In genomic region chr7:36285276-36285675, GRCh38 we compare ENCODE assay signal across 17 cellular contexts.
DNase-seq lines count a peak whose midpoint lies in the region; ATAC-seq, FAIRE-seq and TF ChIP-seq lines count a peak whose summit lies in the region.
"Had no signal": no experiment of that assay in that cellular context is flagged by ENCODE, and none has a peak within 500 bp of the region (broad histone marks: within the 10 kb centered on the region; RNA-seq: fewer than 3 reads in every experiment).

No MANE protein-coding gene starts in this region.

- FAIRE-seq in HepG2 (lab: Jason Lieb, UNC) (no peak), GM12878 (lab: Jason Lieb, UNC) (no peak)

- H3K9me3 Mint-ChIP-seq in naive thymus-derived CD4-positive, alpha-beta T cell: no peaks in the 10 kb centered on the region
- no peaks in the 10 kb centered on the region for H3K9me3 Mint-ChIP-seq in activated CD4-positive, alpha-beta T cell treated with anti-CD3 and anti-CD28 coated beads, Interleukin-2, amount 10 ng/mL, durations not matched to agents 24 days and 14 days
- H3K9me3 Mint-ChIP-seq: CD8-positive, alpha-beta T cell; stimulated activated naive CD8-positive, alpha-beta T cell treated with anti-CD3 and anti-CD28 coated beads, Interleukin-15, Interleukin-2, amounts not matched to agents 100 ng/mL and 50 ng/mL, for 24 hours had no signal

- no peak overlapping the region for H3K4me2 ChIP-seq in HepG2 (ENCODE audit: low read depth, low read length)
- no peak overlapping the region for H3K4me2 ChIP-seq in GM12878 (ENCODE audit: control insufficient read depth, insufficient read depth)

- no peak overlapping the region for H3K27ac ChIP-seq in HepG2 (ENCODE audit: extremely low read length, insufficient read depth, low read length)
- H3K27ac ChIP-seq in right lobe of liver: no peak overlapping the region
- no peak overlapping the region for H3K27ac ChIP-seq in GM12878 (ENCODE audit: control insufficient read depth, insufficient read depth)
- no peak overlapping the region for H3K27ac ChIP-seq in naive thymus-derived CD4-positive, alpha-beta T cell (ENCODE audit: low read depth, low read length)
- H3K27ac ChIP-seq in testis: no peak overlapping the region
- H3K27ac ChIP-seq: SK-N-MC had no signal

- ATAC-seq in HepG2 (no peak), right lobe of liver (no peak), GM12878 (no peak), GM21526 (IDR thresholded peaks at IDR 0.05; ENCODE audit: low FRiP score, unreplicated experiment) (no peak)
- no peak for ATAC-seq in naive thymus-derived CD4-positive, alpha-beta T cell

- H3K4me3 Mint-ChIP-seq in naive thymus-derived CD4-positive, alpha-beta T cell: peak overlapping the region in 4 of 10 donors; percentile 9 to 94 (median 27)
- no peak overlapping the region for H3K4me3 Mint-ChIP-seq in activated CD4-positive, alpha-beta T cell treated with anti-CD3 and anti-CD28 coated beads, Interleukin-2, amount 10 ng/mL, durations not matched to agents 24 days and 14 days
- H3K4me3 Mint-ChIP-seq: CD8-positive, alpha-beta T cell; stimulated activated naive CD8-positive, alpha-beta T cell treated with anti-CD3 and anti-CD28 coated beads, Interleukin-15, Interleukin-2, amounts not matched to agents 100 ng/mL and 50 ng/mL, for 24 hours had no signal

- H3K36me3 ChIP-seq in HepG2 (replicated peaks in 1 of 2; ENCODE audit: control insufficient read depth in 1 of 2, insufficient read depth in 2 of 2, low read length in 2 of 2) (peaks cover 3 to 25% of the 10 kb centered on the region in 2 experiments; a peak in 4 of 5 replicates), right lobe of liver (no peaks in the 10 kb centered on the region), GM12878 (ENCODE audit: control insufficient read depth in 2 of 2, insufficient read depth in 2 of 2, low read length in 1 of 2) (no peaks in the 10 kb centered on the region), testis (ENCODE audit: low read depth, missing control alignments) (no peaks in the 10 kb centered on the region)
- no peaks in the 10 kb centered on the region for H3K36me3 ChIP-seq in naive thymus-derived CD4-positive, alpha-beta T cell (ENCODE audit: control insufficient read depth in 2 of 3, insufficient read depth in 3 of 3, low read length in 3 of 3)

- H3K4me1 Mint-ChIP-seq in naive thymus-derived CD4-positive, alpha-beta T cell: peaks cover 47 to 68% (median 62%) of the 10 kb centered on the region in 7 donors
- H3K4me1 Mint-ChIP-seq in activated CD4-positive, alpha-beta T cell treated with anti-CD3 and anti-CD28 coated beads, Interleukin-2, amount 10 ng/mL, durations not matched to agents 24 days and 14 days: peaks cover 50% of the 10 kb centered on the region

- in situ Hi-C loops in HepG2 (cut with HindIII; ENCODE audit: extremely low pct_ligation_motif_present, low pct_unique_long_range_greater_than_20kb) (no loop called here), GM12878 (cut with MboI) (no loop called here)

- H3K4me1 ChIP-seq in HepG2 (ENCODE audit: insufficient read depth, low read length) (peaks cover 82% of the 10 kb centered on the region), right lobe of liver (peaks cover 0 to 18% (median 4%) of the 10 kb centered on the region in 4 donors), GM12878 (ENCODE audit: control insufficient read depth, insufficient read depth, low read length) (peaks cover 27% of the 10 kb centered on the region), testis (peaks cover 29% of the 10 kb centered on the region)
- H3K4me1 ChIP-seq in naive thymus-derived CD4-positive, alpha-beta T cell (ENCODE audit: control insufficient read depth in 2 of 2, insufficient read depth in 2 of 2, low read length in 2 of 2): peaks cover 43 to 56% of the 10 kb centered on the region in 2 donors

- SMC1A ChIA-PET in GM12878 (lab: Charles Lee; ENCODE audit: uncharacterized antibody, unreplicated experiment): interaction anchor here (0.8 to 9.1 kb wide), 7 partner anchors 12 to 239 kb away, joined by 3 to 68 read pairs (median 4); no protein-coding TSS in a partner anchor

- BruUV-seq in HepG2 (replicated peaks; lab: Mats Ljungman, UMichigan): no TSS peak
- no TSS peak for BruUV-seq in GM12878 (replicated peaks; lab: Mats Ljungman, UMichigan)

- WGBS in HepG2 (ENCODE audit: low lambda C conversion rate): 100% methylated on average over 1 of the region's 9 CpGs
- no CpG with 5 or more reads among the region's 9 CpGs for WGBS in right lobe of liver (ENCODE audit: insufficient coverage, low coverage, low lambda C conversion rate, missing lambda C conversion rate)
- WGBS in GM12878 (ENCODE audit: insufficient coverage, insufficient replicate concordance, low lambda C conversion rate, missing lambda C conversion rate): 59% methylated on average over 9 of the region's 9 CpGs
- WGBS in testis, 2 donors: 49 to 54% methylated on average over 7 to 8 of the region's 9 CpGs

- TF ChIP-seq POLR2A in HepG2 (IDR thresholded peaks at IDR 0.05; ENCODE audit: insufficient read depth in 1 of 2, low read depth in 2 of 2, low read length in 2 of 2) (no peak), right lobe of liver (IDR thresholded peaks at IDR 0.05) (no peak), GM12878 (IDR thresholded peaks at IDR 0.05; ENCODE audit: low read depth, low read length) (no peak), testis (IDR thresholded peaks at IDR 0.05) (no peak)

- H3K9ac ChIP-seq in HepG2 (ENCODE audit: insufficient read depth, low read depth, low read length): no peak overlapping the region
- H3K9ac ChIP-seq in GM12878 (ENCODE audit: control insufficient read depth, insufficient read depth, low read length): no peak overlapping the region

- peaks cover 0 to 3% (median 0%) of the 10 kb centered on the region in 5 donors for H3K27me3 Mint-ChIP-seq in naive thymus-derived CD4-positive, alpha-beta T cell
- H3K27me3 Mint-ChIP-seq in activated CD4-positive, alpha-beta T cell treated with anti-CD3 and anti-CD28 coated beads, Interleukin-2, amount 10 ng/mL, durations not matched to agents 24 days and 14 days: no peaks in the 10 kb centered on the region
- H3K27me3 Mint-ChIP-seq: stimulated activated naive CD8-positive, alpha-beta T cell treated with anti-CD3 and anti-CD28 coated beads, Interleukin-15, Interleukin-2, amounts not matched to agents 100 ng/mL and 50 ng/mL, for 24 hours had no signal

- CTCF ChIA-PET in HepG2 (lab: Yijun Ruan, JAX; ENCODE audit: low intra/inter-chr PET ratio, low total read pairs): no interaction called here
- CTCF ChIA-PET in GM12878 (lab: Yijun Ruan, JAX): interaction anchor here (0.7 to 2.7 kb wide), 8 partner anchors 12 to 300 kb away, joined by 3 to 7 read pairs (median 3); no protein-coding TSS in a partner anchor
- CTCF ChIA-PET in naive thymus-derived CD4-positive, alpha-beta T cell (lab: Charles Lee): interaction anchor here (0.8 to 1.0 kb wide), 2 partner anchors 15 to 32 kb away, joined by 3 to 5 read pairs; no protein-coding TSS in a partner anchor

- H3K27me3 ChIP-seq in HepG2 (ENCODE audit: control insufficient read depth in 1 of 2, insufficient read depth in 2 of 2, low read length in 2 of 2) (no peaks in the 10 kb centered on the region), right lobe of liver (no peaks in the 10 kb centered on the region), GM12878 (replicated peaks in 1 of 2; ENCODE audit: control insufficient read depth in 2 of 2, insufficient read depth in 2 of 2, low read length in 1 of 2) (no peaks in the 10 kb centered on the region), testis (no peaks in the 10 kb centered on the region)
- H3K27me3 ChIP-seq in naive thymus-derived CD4-positive, alpha-beta T cell (ENCODE audit: control insufficient read depth in 2 of 2, insufficient read depth in 2 of 2, low read length in 2 of 2): no peaks in the 10 kb centered on the region

- H2AFZ ChIP-seq in HepG2 (ENCODE audit: low read length): no peak overlapping the region
- H2AFZ ChIP-seq in GM12878 (ENCODE audit: control insufficient read depth, low read depth, low read length): no peak overlapping the region

- H3K9me3 ChIP-seq in HepG2 (ENCODE audit: low read length) (no peaks in the 10 kb centered on the region), right lobe of liver (no peaks in the 10 kb centered on the region), GM12878 (replicated peaks; ENCODE audit: control insufficient read depth, insufficient read depth, low read length) (no peaks in the 10 kb centered on the region; the same call in 2 of the 3 replicates), testis (no peaks in the 10 kb centered on the region)
- H3K9me3 ChIP-seq in naive thymus-derived CD4-positive, alpha-beta T cell (ENCODE audit: control insufficient read depth in 2 of 3, low read length in 3 of 3): no peaks in the 10 kb centered on the region

- no peak for TF ChIP-seq RAD21 in HepG2 (CRISPR knock-in tag; IDR thresholded peaks at IDR 0.05)
- no peak for TF ChIP-seq RAD21 in GM12878 (IDR thresholded peaks at IDR 0.05; ENCODE audit: insufficient read depth, low read depth, low read length)

- POLR2A ChIA-PET in HepG2 (lab: Yijun Ruan, JAX) (no interaction called here), GM12878 (lab: Charles Lee) (interaction anchor here (1.8 kb wide), 1 partner anchor 21 kb away, joined by 5 read pairs; no protein-coding TSS in a partner anchor)
- POLR2A ChIA-PET in naive thymus-derived CD4-positive, alpha-beta T cell (lab: Charles Lee): interaction anchor here (1.1 to 4.2 kb wide), 4 partner anchors 9 to 484 kb away, joined by 4 to 17 read pairs (median 10); partner anchors contain the start of gene SEPTIN7

- RAD21 ChIA-PET in GM12878 (lab: Charles Lee; ENCODE audit: unreplicated experiment): interaction anchor here (0.8 to 5.3 kb wide), 7 partner anchors 21 to 125 kb away, joined by 3 to 30 read pairs (median 4); no protein-coding TSS in a partner anchor

- TF ChIP-seq CTCF in HepG2 (CRISPR knock-in tag; IDR thresholded peaks at IDR 0.05): no peak
- TF ChIP-seq CTCF in right lobe of liver (IDR thresholded peaks at IDR 0.05): no peak
- no peak for TF ChIP-seq CTCF in GM12878 (IDR thresholded peaks at IDR 0.05 in 2 of 3, conservative IDR thresholded peaks at IDR 0.05 in 1 of 3; ENCODE audit: control insufficient read depth in 2 of 3, extremely low read depth in 1 of 3, insufficient read depth in 1 of 3, low read depth in 3 of 3, low read length in 3 of 3)
- no peak for TF ChIP-seq CTCF in testis (IDR thresholded peaks at IDR 0.05)

- intact Hi-C loops in HepG2 (cut with micrococcal nuclease; ENCODE audit: unreplicated experiment) (no loop called here), right lobe of liver (cut with DNase I) (loop anchor here in 1 of 2 donors (10.0 kb wide), 1 partner anchor 130 kb away; the partner anchor contains the start of gene EEPD1), GM12878 (cut with micrococcal nuclease; ENCODE audit: unreplicated experiment) (loop anchor here (10.0 kb wide), 1 partner anchor 560 kb away; no protein-coding TSS in a partner anchor), testis (cut with DNase I; ENCODE audit: low total_unique reads) (no loop called here)
- intact Hi-C loops in naive thymus-derived CD4-positive, alpha-beta T cell (cut with micrococcal nuclease): loop anchor here (5.0 to 10.0 kb wide), 2 partner anchors 560 to 578 kb away; no protein-coding TSS in a partner anchor
- intact Hi-C loops in activated CD4-positive, alpha-beta T cell treated with anti-CD3 and anti-CD28 coated beads, Interleukin-2, amount 10 ng/mL, durations not matched to agents 24 days and 14 days (cut with micrococcal nuclease): loop anchor here (5.0 kb wide), 1 partner anchor 483 kb away; the partner anchor contains the start of gene SEPTIN7

- H3K27ac Mint-ChIP-seq in naive thymus-derived CD4-positive, alpha-beta T cell: peak overlapping the region in 6 of 9 donors; percentile 48 to 100 (median 98)
- H3K27ac Mint-ChIP-seq in activated CD4-positive, alpha-beta T cell treated with anti-CD3 and anti-CD28 coated beads, Interleukin-2, amount 10 ng/mL, durations not matched to agents 24 days and 14 days: no peak overlapping the region
- H3K27ac Mint-ChIP-seq: stimulated activated naive CD8-positive, alpha-beta T cell treated with anti-CD3 and anti-CD28 coated beads, Interleukin-15, Interleukin-2, amounts not matched to agents 100 ng/mL and 50 ng/mL, for 24 hours had no signal

- H3K79me2 ChIP-seq in HepG2 (ENCODE audit: insufficient read depth, low read length) (no peaks in the 10 kb centered on the region), GM12878 (ENCODE audit: control insufficient read depth, insufficient read depth, low read length) (no peaks in the 10 kb centered on the region)

- H3K4me3 ChIP-seq in HepG2 (replicated peaks in 1 of 3; ENCODE audit: insufficient read depth in 1 of 3, low read depth in 2 of 3, low read length in 3 of 3) (no peak overlapping the region), right lobe of liver (no peak overlapping the region), GM12878 (no peak overlapping the region), testis (no peak overlapping the region)
- H3K4me3 ChIP-seq in naive thymus-derived CD4-positive, alpha-beta T cell (ENCODE audit: low read length): no peak overlapping the region
- H3K4me3 ChIP-seq: SK-N-MC had no signal

- no peak for TF ChIP-seq EP300 in HepG2 (IDR thresholded peaks at IDR 0.05; ENCODE audit: low read depth in 2 of 2, low read length in 2 of 2)
- TF ChIP-seq EP300 in HepG2 (CRISPR knock-in tag; IDR thresholded peaks at IDR 0.05; ENCODE audit: borderline replicate concordance): no peak
- TF ChIP-seq EP300 in GM12878 (IDR thresholded peaks at IDR 0.05; ENCODE audit: borderline replicate concordance in 1 of 2, control insufficient read depth in 1 of 2, low read depth in 2 of 2, low read length in 2 of 2): no peak

- peaks cover 0 to 4% (median 0%) of the 10 kb centered on the region in 5 donors for H3K36me3 Mint-ChIP-seq in naive thymus-derived CD4-positive, alpha-beta T cell
- H3K36me3 Mint-ChIP-seq in activated CD4-positive, alpha-beta T cell treated with anti-CD3 and anti-CD28 coated beads, Interleukin-2, amount 10 ng/mL, durations not matched to agents 24 days and 14 days (ENCODE audit: low read depth): no peaks in the 10 kb centered on the region
- H3K36me3 Mint-ChIP-seq: CD8-positive, alpha-beta T cell had no signal

- DNase-seq in HepG2 (ENCODE audit: low spot score): no peak
- DNase-seq in right lobe of liver: no peak
- DNase-seq in GM12878 (ENCODE audit: low read depth, low spot score): no peak
- DNase-seq in naive thymus-derived CD4-positive, alpha-beta T cell: no peak
- DNase-seq in testis: peak; percentile 40
- no peak for DNase-seq in activated CD4-positive, alpha-beta T cell treated with anti-CD3 and anti-CD28 coated beads, Interleukin-2, amount 10 ng/mL, durations not matched to agents 24 days and 14 days
- DNase-seq in SIG-M5 (lab: John Stamatoyannopoulos, UW): no peak
- DNase-seq: activated naive CD4-positive, alpha-beta T cell; CD8-positive, alpha-beta T cell; cerebellar nuclear complex; HCEC 1CT; NCI-H1417; NCI-H2171 treated with DMSO at 0.1 percent for 48 hours; stimulated activated CD4-positive, alpha-beta T cell treated with anti-CD3 and anti-CD28 coated beads, Interleukin-2, amount 100 ng/mL, for 24 hours had no signal

- no peaks in the 10 kb centered on the region for H4K20me1 ChIP-seq in HepG2 (ENCODE audit: insufficient read depth, low read length)
- H4K20me1 ChIP-seq in GM12878 (ENCODE audit: control insufficient read depth, insufficient read depth): no peaks in the 10 kb centered on the region

Comparison
In these comparisons a context has a peak if more than half of its experiments do, and no peak if none do; other contexts are left out.
1. intact Hi-C loops: an anchor here in GM12878 (10.0 kb wide), naive thymus-derived CD4-positive, alpha-beta T cell (5.0 to 10.0 kb wide) and activated CD4-positive, alpha-beta T cell treated with anti-CD3 and anti-CD28 coated beads, Interleukin-2, amount 10 ng/mL, durations not matched to agents 24 days and 14 days (5.0 kb wide); none called in HepG2 and testis.